ENCODE assay signal across 19 cellular contexts in the genomic region with DNA sequence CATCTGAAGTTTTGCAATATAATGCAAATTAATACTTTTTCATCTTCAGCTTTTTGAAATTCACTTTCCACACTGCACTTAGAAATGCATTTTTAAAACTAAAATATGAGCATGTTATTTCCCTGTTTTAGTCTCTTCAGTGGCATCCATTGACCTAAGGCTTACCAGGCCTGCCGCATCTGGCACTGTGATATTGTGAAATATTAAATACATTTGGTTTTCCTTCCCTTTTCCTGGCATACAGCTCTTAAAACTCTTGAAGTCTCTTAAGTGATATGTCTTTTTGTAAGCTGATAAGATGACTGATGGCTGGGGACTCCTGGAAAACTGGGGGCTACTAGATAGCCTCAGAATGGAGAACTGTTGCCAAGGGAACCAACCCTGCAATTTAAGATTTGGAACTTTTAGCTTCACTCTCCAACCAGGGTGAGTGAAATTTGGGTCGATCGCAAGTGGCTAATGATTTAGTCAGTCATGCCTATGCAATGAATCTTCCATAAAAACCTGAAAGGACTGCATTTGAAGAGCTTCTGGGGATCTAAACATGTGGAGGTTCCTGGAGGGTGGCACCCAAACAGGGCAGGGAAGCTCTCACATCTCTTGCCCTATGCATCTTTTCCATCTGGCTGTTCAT.
DNase-seq lines count a peak whose midpoint lies in the region; ATAC-seq and TF ChIP-seq lines count a peak whose summit lies in the region.
"Had no signal": no experiment of that assay in that cellular context is flagged by ENCODE, and none has a peak within 500 bp of the region (broad histone marks: within the 10 kb centered on the region; RNA-seq: fewer than 3 reads in every experiment).

No MANE protein-coding gene starts in this region.

- TF ChIP-seq CTCF in choroid plexus epithelial cell (conservative IDR thresholded peaks at IDR 0.05; ENCODE audit: low read depth, low read length) (no peak), smooth muscle cell (IDR thresholded peaks at IDR 0.05; ENCODE audit: borderline replicate concordance, insufficient read depth, poor library complexity, severe bottlenecking) (no peak), nephron progenitor cell (IDR thresholded peaks at IDR 0.05) (no peak)

- H3K27ac ChIP-seq in smooth muscle cell (ENCODE audit: low read depth): peak overlapping the region; percentile 50
- H3K27ac ChIP-seq: dorsolateral prefrontal cortex, neutrophil, Peyer's patch had no signal

- H4K20me1 ChIP-seq in smooth muscle cell (ENCODE audit: low read depth): no peaks in the 10 kb centered on the region

- H3K79me2 ChIP-seq in smooth muscle cell (ENCODE audit: low read depth): no peaks in the 10 kb centered on the region

- no peaks in the 10 kb centered on the region for H3K27me3 ChIP-seq in smooth muscle cell (ENCODE audit: low read depth)
- H3K27me3 ChIP-seq: dorsolateral prefrontal cortex, neutrophil, Peyer's patch had no signal

- H3K9me3 Mint-ChIP-seq in activated T-cell treated with anti-CD3 and anti-CD28 coated beads, Interleukin-2, amount 50 U/mL, for 72 hours: peaks cover 6 to 10% of the 10 kb centered on the region in 2 donors
- peaks cover 8% of the 10 kb centered on the region for H3K9me3 Mint-ChIP-seq in activated T-cell treated with anti-CD3 and anti-CD28 coated beads, Interleukin-2, amount 50 U/mL, for 4 hours
- no peaks in the 10 kb centered on the region for H3K9me3 Mint-ChIP-seq in nephron progenitor cell

- no peaks in the 10 kb centered on the region for H3K36me3 ChIP-seq in smooth muscle cell (ENCODE audit: low read depth)
- H3K36me3 ChIP-seq: HAP-1, neutrophil, Peyer's patch had no signal

- peak overlapping the region; percentile 22 for H3K4me2 ChIP-seq in smooth muscle cell

- H3K4me1 Mint-ChIP-seq in activated T-cell treated with anti-CD3 and anti-CD28 coated beads, Interleukin-2, amount 50 U/mL, for 72 hours (ENCODE audit: low read depth): no peaks in the 10 kb centered on the region
- no peaks in the 10 kb centered on the region for H3K4me1 Mint-ChIP-seq in activated T-cell treated with anti-CD3 and anti-CD28 coated beads, Interleukin-2, amount 50 U/mL, for 4 hours (ENCODE audit: low read depth)
- H3K4me1 Mint-ChIP-seq in nephron progenitor cell: no peaks in the 10 kb centered on the region
- H3K4me1 Mint-ChIP-seq: immature natural killer cell had no signal

- H3K4me1 ChIP-seq in smooth muscle cell (ENCODE audit: low read depth): no peaks in the 10 kb centered on the region
- H3K4me1 ChIP-seq: HAP-1, Peyer's patch had no signal

- WGBS in smooth muscle cell (ENCODE audit: low lambda C conversion rate): 74% methylated on average over 3 of the region's 3 CpGs

- no peak overlapping the region for H3K4me3 Mint-ChIP-seq in activated T-cell treated with anti-CD3 and anti-CD28 coated beads, Interleukin-2, amount 50 U/mL, for 72 hours
- no peak overlapping the region for H3K4me3 Mint-ChIP-seq in activated T-cell treated with anti-CD3 and anti-CD28 coated beads, Interleukin-2, amount 50 U/mL, for 4 hours
- no peak overlapping the region for H3K4me3 Mint-ChIP-seq in nephron progenitor cell
- H3K4me3 Mint-ChIP-seq: immature natural killer cell had no signal

- H3K36me3 Mint-ChIP-seq in activated T-cell treated with anti-CD3 and anti-CD28 coated beads, Interleukin-2, amount 50 U/mL, for 72 hours (ENCODE audit: insufficient read depth in 2 of 2): peaks cover 4% of the 10 kb centered on the region in 2 donors
- no peaks in the 10 kb centered on the region for H3K36me3 Mint-ChIP-seq in activated T-cell treated with anti-CD3 and anti-CD28 coated beads, Interleukin-2, amount 50 U/mL, for 4 hours (ENCODE audit: insufficient read depth)
- H3K36me3 Mint-ChIP-seq in nephron progenitor cell (ENCODE audit: low read depth): no peaks in the 10 kb centered on the region

- no peak for ATAC-seq in activated T-cell treated with anti-CD3 and anti-CD28 coated beads, Interleukin-2, amount 50 U/mL, for 72 hours (replicated peaks in 1 of 2)
- ATAC-seq in activated T-cell treated with anti-CD3 and anti-CD28 coated beads, Interleukin-2, amount 50 U/mL, for 4 hours: no peak

- H3K4me3 ChIP-seq in choroid plexus epithelial cell (ENCODE audit: low read depth, low read length) (no peak overlapping the region), smooth muscle cell (no peak overlapping the region)
- H3K4me3 ChIP-seq: dorsolateral prefrontal cortex, HAP-1, Peyer's patch, skin epidermis had no signal

- no peaks in the 10 kb centered on the region for H3K9me3 ChIP-seq in smooth muscle cell (replicated peaks; ENCODE audit: low read depth)
- H3K9me3 ChIP-seq: HAP-1, neutrophil, Peyer's patch had no signal

- no peaks in the 10 kb centered on the region for H3K27me3 Mint-ChIP-seq in activated T-cell treated with anti-CD3 and anti-CD28 coated beads, Interleukin-2, amount 50 U/mL, for 72 hours (ENCODE audit: low read depth)
- H3K27me3 Mint-ChIP-seq in activated T-cell treated with anti-CD3 and anti-CD28 coated beads, Interleukin-2, amount 50 U/mL, for 4 hours (ENCODE audit: low read depth): no peaks in the 10 kb centered on the region
- no peaks in the 10 kb centered on the region for H3K27me3 Mint-ChIP-seq in nephron progenitor cell (ENCODE audit: low read depth, poor library complexity)

- no peaks in the 10 kb centered on the region for H3F3A ChIP-seq in smooth muscle cell (ENCODE audit: low read depth)

- DNase-seq in activated T-cell treated with anti-CD3 and anti-CD28 coated beads, Interleukin-2, amount 50 U/mL, for 72 hours: no peak
- DNase-seq in activated T-cell treated with anti-CD3 and anti-CD28 coated beads, Interleukin-2, amount 50 U/mL, for 4 hours: no peak
- peak; percentile 13 for DNase-seq in RPMI7951 (ENCODE audit: low read depth)
- DNase-seq in choroid plexus epithelial cell (ENCODE audit: low read depth): peak; percentile 35
- no peak for DNase-seq in smooth muscle cell (lab: John Stamatoyannopoulos, UW; ENCODE audit: unreplicated experiment)
- DNase-seq in COLO668 (lab: John Stamatoyannopoulos, UW; ENCODE audit: unreplicated experiment): no peak
- no peak for DNase-seq in NCI-H2196 treated with DMSO at 0.1 percent for 48 hours (lab: John Stamatoyannopoulos, UW; ENCODE audit: unreplicated experiment)
- DNase-seq in nephron progenitor cell: no peak
- DNase-seq: 8988T; activated CD4-positive, alpha-beta T cell treated with anti-CD3 and anti-CD28 coated beads, Interleukin-2, amount 50 U/mL, for 48 hours; aorta; dorsolateral prefrontal cortex; immature natural killer cell; Peyer's patch; T1000 had no signal

- H3K9ac ChIP-seq in smooth muscle cell (ENCODE audit: low read depth): no peak overlapping the region

- no peak overlapping the region for H2AFZ ChIP-seq in smooth muscle cell (ENCODE audit: low read depth)

- H3K27ac Mint-ChIP-seq in activated T-cell treated with anti-CD3 and anti-CD28 coated beads, Interleukin-2, amount 50 U/mL, for 72 hours: peak overlapping the region; percentile 66
- H3K27ac Mint-ChIP-seq in nephron progenitor cell: no peak overlapping the region
- H3K27ac Mint-ChIP-seq: activated T-helper 2 cell treated with anti-CD3 and anti-CD28 coated beads, Interferon-gamma antibody, Interleukin-2, Interleukin-4, amounts not matched to agents 10 μg/mL and 5 μg/mL and 100 μg/mL, durations not matched to agents 14 hours and 24 hours and 36 hours; immature natural killer cell had no signal

Comparison
In these comparisons a context has a peak if more than half of its experiments do, and no peak if none do; other contexts are left out.
1. DNase-seq: peak in RPMI7951 (single experiment) and choroid plexus epithelial cell (single experiment); none in activated T-cell treated with anti-CD3 and anti-CD28 coated beads, Interleukin-2, amount 50 U/mL, for 72 hours (0 of 2), activated T-cell treated with anti-CD3 and anti-CD28 coated beads, Interleukin-2, amount 50 U/mL, for 4 hours (single experiment), smooth muscle cell (single experiment), COLO668 (single experiment), NCI-H2196 treated with DMSO at 0.1 percent for 48 hours (single experiment) and nephron progenitor cell (single experiment).